In genomic region chr11:10355257-10355661, GRCh38 we compare ENCODE assay signal across 21 cellular contexts. TPM values are rescaled to one million over a fixed set of nuclear protein-coding genes. Genes with fewer than 3 reads are reported as not detected.
A peak's percentile ranks its signal among the peaks of the same experiment; 100 is the strongest.
DNase-seq lines count a peak whose midpoint lies in the region; ATAC-seq and TF ChIP-seq lines count a peak whose summit lies in the region.
"Had no signal": no experiment of that assay in that cellular context is flagged by ENCODE, and none has a peak within 500 bp of the region (broad histone marks: within the 10 kb centered on the region; RNA-seq: fewer than 3 reads in every experiment).

No MANE protein-coding gene starts in this region.

- peak; percentile 79 for ATAC-seq in omental fat pad (ENCODE audit: low FRiP score)
- ATAC-seq in GM21576 (IDR thresholded peaks at IDR 0.05; ENCODE audit: unreplicated experiment): no peak
- ATAC-seq in GM21717 (IDR thresholded peaks at IDR 0.05; ENCODE audit: unreplicated experiment): no peak

- H3K27ac ChIP-seq in right atrium auricular region: no peak overlapping the region
- H3K27ac ChIP-seq: BLaER1, prostate gland had no signal

- TF ChIP-seq CTCF in omental fat pad (IDR thresholded peaks at IDR 0.05) (no peak), right atrium auricular region (IDR thresholded peaks at IDR 0.05) (no peak)

- H3K4me3 ChIP-seq in right atrium auricular region: no peak overlapping the region
- H3K4me3 ChIP-seq: BLaER1, MG63, prostate gland had no signal

- H3K9me3 ChIP-seq in right atrium auricular region: no peaks in the 10 kb centered on the region
- H3K9me3 ChIP-seq: BLaER1, prostate gland had no signal

- DNase-seq in EL (peak; percentile 78), NCI-H226 (peak; percentile 89), fibroblast of gingiva (ENCODE audit: low read depth) (peak; percentile 90), omental fat pad (ENCODE audit: low spot score) (no peak), right atrium auricular region (ENCODE audit: low spot score) (no peak), GOT3 (lab: John Stamatoyannopoulos, UW) (no peak)
- DNase-seq: activated CD4-positive, CD25-positive, alpha-beta regulatory T cell; activated effector memory CD4-positive, alpha-beta T cell treated with Interleukin-2 at 50 U/mL for 16 hours; aorta; cortex of kidney; DMS153; MG63; naive B cell; NCI-H2081 treated with DMSO at 0.1 percent for 48 hours; NCI-H748 treated with DMSO at 0.1 percent for 48 hours; substantia nigra; T-helper 1 cell had no signal

- H3K36me3 ChIP-seq in right atrium auricular region: no peaks in the 10 kb centered on the region
- H3K36me3 ChIP-seq: BLaER1, MG63, prostate gland had no signal

- no peaks in the 10 kb centered on the region for H3K27me3 ChIP-seq in right atrium auricular region
- H3K27me3 ChIP-seq: BLaER1, MG63 had no signal

- peaks cover 0 to 20% of the 10 kb centered on the region in 2 donors for H3K4me1 ChIP-seq in right atrium auricular region
- H3K4me1 ChIP-seq: BLaER1, prostate gland had no signal

RNA-seq across cellular contexts. Expression of gene ADM, which starts 50.4 kb away (rescaled TPM):
- 1,000 to 10,000 TPM in 1 of 4 donors, 100 to 1,000 TPM in 3; 233 to 1,099 (median 623) TPM for total RNA-seq in omental fat pad
- total RNA-seq in right atrium auricular region: 100 to 1,000 TPM in 1 of 2 donors, 10 to 100 TPM in 1; 31.2 to 217 TPM

Comparison
In these comparisons a context has a peak if more than half of its experiments do, and no peak if none do; other contexts are left out.
1. DNase-seq: peak in EL (single experiment), NCI-H226 (single experiment) and fibroblast of gingiva (single experiment); none in omental fat pad (single experiment), right atrium auricular region (single experiment) and GOT3 (single experiment).